Comparison of ENCODE assay signal across 11 cellular contexts in genomic region chr22:41410311-41410751, GRCh38. TPM values are rescaled to one million over a fixed set of nuclear protein-coding genes. Genes with fewer than 3 reads are reported as not detected.
DNase-seq lines count a peak whose midpoint lies in the region; ATAC-seq and TF ChIP-seq lines count a peak whose summit lies in the region.
"Had no signal": no experiment of that assay in that cellular context is flagged by ENCODE, and none has a peak within 500 bp of the region (broad histone marks: within the 10 kb centered on the region; RNA-seq: fewer than 3 reads in every experiment).

No MANE protein-coding gene starts in this region.

- H3K36me3 ChIP-seq in prostate gland, result no peaks in the 10 kb centered on the region

- H3K9me3 ChIP-seq in prostate gland, result no peaks in the 10 kb centered on the region

- H3K9me3 Mint-ChIP-seq in stimulated activated naive CD8-positive, alpha-beta T cell treated with anti-CD3 and anti-CD28 coated beads, Interleukin-15, Interleukin-2, amounts not matched to agents 100 ng/mL and 50 ng/mL, for 24 hours, result no peaks in the 10 kb centered on the region

- H3K4me3 Mint-ChIP-seq in stimulated activated naive CD8-positive, alpha-beta T cell treated with anti-CD3 and anti-CD28 coated beads, Interleukin-15, Interleukin-2, amounts not matched to agents 100 ng/mL and 50 ng/mL, for 24 hours, result no peak overlapping the region

- intact Hi-C loops in Right ventricle myocardium superior (cut with DNase I), result no loop called here
- intact Hi-C loops in prostate gland (cut with DNase I), result no loop called here

- peak overlapping the region; percentile 18 for H3K27ac Mint-ChIP-seq in stimulated activated naive CD8-positive, alpha-beta T cell treated with anti-CD3 and anti-CD28 coated beads, Interleukin-15, Interleukin-2, amounts not matched to agents 100 ng/mL and 50 ng/mL, for 24 hours

- peaks cover 38% of the 10 kb centered on the region for H3K4me1 Mint-ChIP-seq in stimulated activated naive CD8-positive, alpha-beta T cell treated with anti-CD3 and anti-CD28 coated beads, Interleukin-15, Interleukin-2, amounts not matched to agents 100 ng/mL and 50 ng/mL, for 24 hours (ENCODE audit: low read depth)

- DNase-seq in stimulated activated naive CD8-positive, alpha-beta T cell treated with anti-CD3 and anti-CD28 coated beads, Interleukin-15, Interleukin-2, amounts not matched to agents 100 U/mL and 50 U/mL, for 24 hours, result no peak
- DNase-seq in Right ventricle myocardium superior (peak; percentile 78), prostate gland (ENCODE audit: low spot score) (peak; percentile 56), foreskin fibroblast (no peak), DMS153 treated with DMSO at 0.1 percent for 48 hours (lab: John Stamatoyannopoulos, UW; ENCODE audit: unreplicated experiment) (no peak)
- DNase-seq: activated T-cell treated with anti-CD3 and anti-CD28 coated beads for 4 hours, NCI-H1930 had no signal

- H3K4me3 ChIP-seq in prostate gland, result no peak overlapping the region
- no peak overlapping the region for H3K4me3 ChIP-seq in foreskin fibroblast (ENCODE audit: low read depth in 1 of 2, low read length in 2 of 2)
- H3K4me3 ChIP-seq: skin epidermis had no signal

- peaks cover 2% of the 10 kb centered on the region for H3K36me3 Mint-ChIP-seq in stimulated activated naive CD8-positive, alpha-beta T cell treated with anti-CD3 and anti-CD28 coated beads, Interleukin-15, Interleukin-2, amounts not matched to agents 100 ng/mL and 50 ng/mL, for 24 hours (ENCODE audit: low read depth)

- no peak for TF ChIP-seq POLR2A in prostate gland (IDR thresholded peaks at IDR 0.05)

- ATAC-seq in stimulated activated naive CD8-positive, alpha-beta T cell treated with anti-CD3 and anti-CD28 coated beads, Interleukin-15, Interleukin-2, amounts not matched to agents 100 U/mL and 50 U/mL, for 24 hours, result no peak
- ATAC-seq in Right ventricle myocardium superior (ENCODE audit: poor library complexity), result peak; percentile 58
- ATAC-seq in GM18520 (IDR thresholded peaks at IDR 0.05; ENCODE audit: unreplicated experiment), result no peak
- ATAC-seq in GM19467 (IDR thresholded peaks at IDR 0.05; ENCODE audit: unreplicated experiment), result no peak

- peak overlapping the region; percentile 99 to 100 for H3K27ac ChIP-seq in prostate gland

- 24% methylated on average over 7 of the region's 7 CpGs for WGBS in prostate gland

- no peaks in the 10 kb centered on the region for H3K27me3 Mint-ChIP-seq in stimulated activated naive CD8-positive, alpha-beta T cell treated with anti-CD3 and anti-CD28 coated beads, Interleukin-15, Interleukin-2, amounts not matched to agents 100 ng/mL and 50 ng/mL, for 24 hours

- H3K27me3 ChIP-seq in prostate gland (replicated peaks; ENCODE audit: insufficient read depth), result no peaks in the 10 kb centered on the region

- H3K4me1 ChIP-seq in prostate gland (replicated peaks), result peaks cover 31% of the 10 kb centered on the region

- TF ChIP-seq CTCF in prostate gland (IDR thresholded peaks at IDR 0.05) (no peak), foreskin fibroblast (IDR thresholded peaks at IDR 0.05; ENCODE audit: low read depth, low read length) (no peak)

RNA-seq across cellular contexts. Expression of gene TEF, which starts 28.6 kb away (rescaled TPM):
- total RNA-seq in Right ventricle myocardium superior, result 20.7 TPM
- 10 to 100 TPM; 26.2 to 51.7 TPM for total RNA-seq in prostate gland

RNA-seq across cellular contexts. Expression of gene TOB2, which starts 36.3 kb away (rescaled TPM):
- 62.6 TPM for total RNA-seq in Right ventricle myocardium superior
- 10 to 100 TPM; 56.7 to 80.8 TPM for total RNA-seq in prostate gland

RNA-seq across cellular contexts. Expression of gene PHF5A, which starts 58.2 kb away (rescaled TPM):
- total RNA-seq in Right ventricle myocardium superior (26.4 TPM), prostate gland (10 to 100 TPM; 35.8 to 40.2 TPM)

RNA-seq across cellular contexts. Expression of gene ACO2, which starts 58.6 kb away (rescaled TPM):
- total RNA-seq in Right ventricle myocardium superior, result 835 TPM
- 100 to 1,000 TPM; 100 to 177 TPM for total RNA-seq in prostate gland

Comparison
In these comparisons a context has a peak if more than half of its experiments do, and no peak if none do; other contexts are left out.
1. DNase-seq: peak in Right ventricle myocardium superior (single experiment) and prostate gland (single experiment); none in stimulated activated naive CD8-positive, alpha-beta T cell treated with anti-CD3 and anti-CD28 coated beads, Interleukin-15, Interleukin-2, amounts not matched to agents 100 U/mL and 50 U/mL, for 24 hours (single experiment), foreskin fibroblast (0 of 2) and DMS153 treated with DMSO at 0.1 percent for 48 hours (single experiment).